In genomic region chrX:77298296-77298695, GRCh38 we compare ENCODE assay signal across 17 cellular contexts.
DNase-seq lines count a peak whose midpoint lies in the region; ATAC-seq and TF ChIP-seq lines count a peak whose summit lies in the region.
"Had no signal": no experiment of that assay in that cellular context is flagged by ENCODE, and none has a peak within 500 bp of the region (broad histone marks: within the 10 kb centered on the region; RNA-seq: fewer than 3 reads in every experiment).

No MANE protein-coding gene starts in this region.

- TF ChIP-seq POLR2A in thyroid gland (IDR thresholded peaks at IDR 0.05), result no peak

- no peaks in the 10 kb centered on the region for H3K9me2 ChIP-seq in PC-9 (ENCODE audit: insufficient read depth)

- no peaks in the 10 kb centered on the region for H3K27me3 Mint-ChIP-seq in CD8-positive, alpha-beta T cell (ENCODE audit: low read depth)
- no peaks in the 10 kb centered on the region for H3K27me3 Mint-ChIP-seq in activated CD4-positive, alpha-beta T cell treated with anti-CD3 and anti-CD28 coated beads, Interleukin-2, amount 10 ng/mL, durations not matched to agents 24 days and 14 days
- H3K27me3 Mint-ChIP-seq: CD4-positive, alpha-beta memory T cell; CD4-positive, CD25-positive, alpha-beta regulatory T cell had no signal

- H3K4me3 ChIP-seq in PC-9 (peak overlapping the region; percentile 28; the same call in 1 of the 2 replicates), epithelial cell of esophagus (ENCODE audit: low read length) (no peak overlapping the region), thyroid gland (replicated peaks in 1 of 3) (no peak overlapping the region)
- H3K4me3 ChIP-seq in CD8-positive, alpha-beta T cell (ENCODE audit: low read depth, low read length), result no peak overlapping the region
- H3K4me3 ChIP-seq: BLaER1 had no signal

- H3K27ac ChIP-seq in PC-9 (peak overlapping the region; percentile 76), thyroid gland (peak overlapping the region in 1 of 3 donors; percentile 36)
- no peak overlapping the region for H3K27ac ChIP-seq in CD8-positive, alpha-beta T cell (ENCODE audit: low read depth, low read length)
- H3K27ac ChIP-seq: BLaER1 had no signal

- H3K9me3 ChIP-seq in PC-9 (ENCODE audit: insufficient read depth, low read depth) (no peaks in the 10 kb centered on the region), thyroid gland (no peaks in the 10 kb centered on the region)
- H3K9me3 ChIP-seq in CD8-positive, alpha-beta T cell (ENCODE audit: low read length), result no peaks in the 10 kb centered on the region
- H3K9me3 ChIP-seq: BE2C, Caco-2 had no signal

- CTCF ChIA-PET in PC-9 (lab: Charles Lee), result no interaction called here
- CTCF ChIA-PET in CD8-positive, alpha-beta T cell (lab: Charles Lee), result no interaction called here

- peak overlapping the region; percentile 70; the same call in 1 of the 2 replicates for H2AFZ ChIP-seq in PC-9

- H4K20me1 ChIP-seq in PC-9 (ENCODE audit: insufficient read depth), result no peaks in the 10 kb centered on the region
- H4K20me1 ChIP-seq: BLaER1 had no signal

- peaks cover under 1% of the 10 kb centered on the region for H3K9me3 Mint-ChIP-seq in CD8-positive, alpha-beta T cell
- no peaks in the 10 kb centered on the region for H3K9me3 Mint-ChIP-seq in activated CD4-positive, alpha-beta T cell treated with anti-CD3 and anti-CD28 coated beads, Interleukin-2, amount 10 ng/mL, durations not matched to agents 24 days and 14 days

- peak overlapping the region; percentile 76 for H3K4me2 ChIP-seq in PC-9
- H3K4me2 ChIP-seq: BLaER1 had no signal

- DNase-seq in PC-9, result peak in 1 of 2 experiments; percentile 64
- DNase-seq in epithelial cell of esophagus (ENCODE audit: low read depth), result peak; percentile 0
- peak; percentile 40 to 48 for DNase-seq in thyroid gland
- DNase-seq in CD8-positive, alpha-beta T cell, result no peak
- no peak for DNase-seq in activated CD4-positive, alpha-beta T cell treated with anti-CD3 and anti-CD28 coated beads, Interleukin-2, amount 10 ng/mL, durations not matched to agents 24 days and 14 days
- DNase-seq in HuH-7 (ENCODE audit: low spot score), result no peak
- DNase-seq: 8988T; ACHN; BE2C; C1 segment of cervical spinal cord; Caco-2; Calu3; CD4-positive, alpha-beta memory T cell; CD4-positive, CD25-positive, alpha-beta regulatory T cell; GF-D8 had no signal

- TF ChIP-seq CTCF in PC-9 (conservative IDR thresholded peaks at IDR 0.05), result no peak
- TF ChIP-seq CTCF in epithelial cell of esophagus (IDR thresholded peaks at IDR 0.05; ENCODE audit: insufficient read depth, low read depth, low read length, missing control alignments), result no peak
- no peak for TF ChIP-seq CTCF in thyroid gland (IDR thresholded peaks at IDR 0.05)
- TF ChIP-seq CTCF in CD8-positive, alpha-beta T cell (IDR thresholded peaks at IDR 0.05), result no peak

- no TSS peak for BruUV-seq in PC-9 (replicated peaks; lab: Mats Ljungman, UMichigan)

- ATAC-seq in CD8-positive, alpha-beta T cell, result no peak

- H3K36me3 ChIP-seq in PC-9 (ENCODE audit: low read depth) (no peaks in the 10 kb centered on the region), thyroid gland (no peaks in the 10 kb centered on the region)
- H3K36me3 ChIP-seq in CD8-positive, alpha-beta T cell (ENCODE audit: insufficient read depth, low read length), result no peaks in the 10 kb centered on the region
- H3K36me3 ChIP-seq: BE2C, BLaER1 had no signal

- H3K4me1 ChIP-seq in PC-9 (replicated peaks; ENCODE audit: insufficient read depth) (peaks cover 26% of the 10 kb centered on the region), thyroid gland (peaks cover 0 to 4% of the 10 kb centered on the region in 2 donors)
- no peaks in the 10 kb centered on the region for H3K4me1 ChIP-seq in CD8-positive, alpha-beta T cell (ENCODE audit: insufficient read depth, low read length)
- H3K4me1 ChIP-seq: BE2C, BLaER1, Caco-2 had no signal

- H3F3A ChIP-seq in PC-9 (ENCODE audit: insufficient read depth, low read depth), result peaks cover 7% of the 10 kb centered on the region

- no peaks in the 10 kb centered on the region for H3K4me1 Mint-ChIP-seq in CD8-positive, alpha-beta T cell (ENCODE audit: low read depth)
- no peaks in the 10 kb centered on the region for H3K4me1 Mint-ChIP-seq in activated CD4-positive, alpha-beta T cell treated with anti-CD3 and anti-CD28 coated beads, Interleukin-2, amount 10 ng/mL, durations not matched to agents 24 days and 14 days
- H3K4me1 Mint-ChIP-seq: CD14-positive monocyte; CD4-positive, alpha-beta memory T cell; CD4-positive, CD25-positive, alpha-beta regulatory T cell had no signal

- no peaks in the 10 kb centered on the region for H3K36me3 Mint-ChIP-seq in CD8-positive, alpha-beta T cell
- no peaks in the 10 kb centered on the region for H3K36me3 Mint-ChIP-seq in activated CD4-positive, alpha-beta T cell treated with anti-CD3 and anti-CD28 coated beads, Interleukin-2, amount 10 ng/mL, durations not matched to agents 24 days and 14 days (ENCODE audit: low read depth)
- H3K36me3 Mint-ChIP-seq: CD14-positive monocyte; CD4-positive, alpha-beta memory T cell; CD4-positive, CD25-positive, alpha-beta regulatory T cell had no signal

- intact Hi-C loops in PC-9 (cut with micrococcal nuclease; ENCODE audit: unreplicated experiment) (no loop called here), thyroid gland (cut with DNase I) (no loop called here)
- intact Hi-C loops in CD8-positive, alpha-beta T cell (cut with DNase I, micrococcal nuclease), result no loop called here
- intact Hi-C loops in activated CD4-positive, alpha-beta T cell treated with anti-CD3 and anti-CD28 coated beads, Interleukin-2, amount 10 ng/mL, durations not matched to agents 24 days and 14 days (cut with micrococcal nuclease), result no loop called here

- no peak overlapping the region for H3K27ac Mint-ChIP-seq in CD8-positive, alpha-beta T cell
- no peak overlapping the region for H3K27ac Mint-ChIP-seq in activated CD4-positive, alpha-beta T cell treated with anti-CD3 and anti-CD28 coated beads, Interleukin-2, amount 10 ng/mL, durations not matched to agents 24 days and 14 days
- H3K27ac Mint-ChIP-seq: CD14-positive monocyte; CD4-positive, alpha-beta memory T cell; CD4-positive, CD25-positive, alpha-beta regulatory T cell had no signal

- H3K4me3 Mint-ChIP-seq in CD8-positive, alpha-beta T cell, result no peak overlapping the region
- H3K4me3 Mint-ChIP-seq in activated CD4-positive, alpha-beta T cell treated with anti-CD3 and anti-CD28 coated beads, Interleukin-2, amount 10 ng/mL, durations not matched to agents 24 days and 14 days, result no peak overlapping the region
- H3K4me3 Mint-ChIP-seq: CD14-positive monocyte; CD4-positive, alpha-beta memory T cell; CD4-positive, CD25-positive, alpha-beta regulatory T cell had no signal

- H3K79me2 ChIP-seq in PC-9 (ENCODE audit: low read depth), result no peaks in the 10 kb centered on the region

- WGBS in thyroid gland, 2 donors, result 25 to 49% methylated on average over 3 to 4 of the region's 5 CpGs

- POLR2A ChIA-PET in PC-9 (lab: Charles Lee; ENCODE audit: unreplicated experiment), result no interaction called here
- POLR2A ChIA-PET in CD8-positive, alpha-beta T cell (lab: Charles Lee), result no interaction called here

- H3K27me3 ChIP-seq in PC-9 (ENCODE audit: insufficient read depth, low read depth) (no peaks in the 10 kb centered on the region), thyroid gland (no peaks in the 10 kb centered on the region)
- H3K27me3 ChIP-seq in CD8-positive, alpha-beta T cell (ENCODE audit: insufficient read depth, low read length), result no peaks in the 10 kb centered on the region
- H3K27me3 ChIP-seq: BE2C had no signal

Comparison
In these comparisons a context has a peak if more than half of its experiments do, and no peak if none do; other contexts are left out.
1. DNase-seq: peak in epithelial cell of esophagus (single experiment) and thyroid gland (2 of 2); none in CD8-positive, alpha-beta T cell (0 of 7), activated CD4-positive, alpha-beta T cell treated with anti-CD3 and anti-CD28 coated beads, Interleukin-2, amount 10 ng/mL, durations not matched to agents 24 days and 14 days (single experiment) and HuH-7 (single experiment).